ENCODE assay signal across 12 cellular contexts in genomic region chr1:19361231-19362147, GRCh38. TPM values are rescaled to one million over a fixed set of nuclear protein-coding genes. Genes with fewer than 3 reads are reported as not detected.
DNase-seq lines count a peak whose midpoint lies in the region; ATAC-seq and TF ChIP-seq lines count a peak whose summit lies in the region.
"Had no signal": no experiment of that assay in that cellular context is flagged by ENCODE, and none has a peak within 500 bp of the region (broad histone marks: within the 10 kb centered on the region; RNA-seq: fewer than 3 reads in every experiment).

No MANE protein-coding gene starts in this region.

- H2BK12ac ChIP-seq in H9 (ENCODE audit: insufficient read length, low read depth, low read length) = no peak overlapping the region

- H2BK20ac ChIP-seq in H9 (ENCODE audit: low read depth, low read length, poor library complexity, severe bottlenecking) = no peak overlapping the region

- DNase-seq in AG10803 (ENCODE audit: low read depth) = peak; percentile 58
- no peak for DNase-seq in H9
- DNase-seq in activated CD4-positive, alpha-beta memory T cell treated with anti-CD3 and anti-CD28 coated beads, Interleukin-2, amount 10 ng/mL, durations not matched to agents 7 days and 5 days = no peak
- DNase-seq in islet precursor cell = peak; percentile 71
- DNase-seq in activated effector memory CD4-positive, alpha-beta T cell treated with Interleukin-2 at 50 U/mL for 16 hours = no peak
- DNase-seq in activated CD8-positive, alpha-beta memory T cell treated with anti-CD3 and anti-CD28 coated beads, Interleukin-2, amount 10 ng/mL, durations not matched to agents 7 days and 5 days = no peak
- DNase-seq in HuH-7 (ENCODE audit: low spot score) = no peak
- DNase-seq: activated CD8-positive, alpha-beta memory T cell treated with anti-CD3 and anti-CD28 coated beads for 24 hours; Caco-2; KBM-7 had no signal

- H3K14ac ChIP-seq in H9 (ENCODE audit: insufficient read depth, low read length) = no peak overlapping the region; the same call in 1 of the 2 replicates

- no peaks in the 10 kb centered on the region for H3K27me3 ChIP-seq in H9 (ENCODE audit: insufficient read depth, low read length)
- H3K27me3 ChIP-seq: SJSA1 had no signal

- POLR2A ChIA-PET in activated CD4-positive, alpha-beta memory T cell treated with anti-CD3 and anti-CD28 coated beads, Interleukin-2, amount 10 ng/mL, durations not matched to agents 7 days and 5 days (lab: Charles Lee) = no interaction called here

- H3T11ph ChIP-seq in H9 (ENCODE audit: low read length) = no peak overlapping the region

- H2AFZ ChIP-seq in H9 (ENCODE audit: low read length) = no peak overlapping the region

- H3K27ac Mint-ChIP-seq in H9 = peak overlapping the region in 2 of 3 experiments; percentile 44 to 66; a peak in 3 of 7 replicates
- peak overlapping the region; percentile 23 for H3K27ac Mint-ChIP-seq in activated CD4-positive, alpha-beta memory T cell treated with anti-CD3 and anti-CD28 coated beads, Interleukin-2, amount 10 ng/mL, durations not matched to agents 7 days and 5 days
- no peak overlapping the region for H3K27ac Mint-ChIP-seq in activated CD8-positive, alpha-beta memory T cell treated with anti-CD3 and anti-CD28 coated beads, Interleukin-2, amount 10 ng/mL, durations not matched to agents 7 days and 5 days

- no peak overlapping the region for H3K56ac ChIP-seq in H9 (ENCODE audit: insufficient read length, low read depth, low read length)

- no peak overlapping the region for H2BK15ac ChIP-seq in H9 (ENCODE audit: low read depth, low read length)

- no peak for ATAC-seq in activated CD8-positive, alpha-beta memory T cell treated with anti-CD3 and anti-CD28 coated beads, Interleukin-2, amount 10 ng/mL, durations not matched to agents 7 days and 5 days
- no peak for ATAC-seq in GM19324 (IDR thresholded peaks at IDR 0.05; ENCODE audit: low FRiP score, unreplicated experiment)

- H3K36me3 Mint-ChIP-seq in H9 (ENCODE audit: insufficient read depth in 1 of 3, low read depth in 3 of 3) = peaks cover 7 to 20% (median 18%) of the 10 kb centered on the region in 3 experiments; a peak in 6 of 7 replicates
- H3K36me3 Mint-ChIP-seq in activated CD4-positive, alpha-beta memory T cell treated with anti-CD3 and anti-CD28 coated beads, Interleukin-2, amount 10 ng/mL, durations not matched to agents 7 days and 5 days (ENCODE audit: low read depth) = peaks cover 26% of the 10 kb centered on the region
- peaks cover 14% of the 10 kb centered on the region for H3K36me3 Mint-ChIP-seq in activated CD8-positive, alpha-beta memory T cell treated with anti-CD3 and anti-CD28 coated beads, Interleukin-2, amount 10 ng/mL, durations not matched to agents 7 days and 5 days

- no peaks in the 10 kb centered on the region for H3K4me1 ChIP-seq in H9 (ENCODE audit: insufficient read depth, low read length)
- H3K4me1 ChIP-seq: Caco-2 had no signal

- no peak overlapping the region for H4K8ac ChIP-seq in H9 (replicated peaks; ENCODE audit: insufficient read length, low read depth, low read length)

- no peak overlapping the region for H4K91ac ChIP-seq in H9 (ENCODE audit: insufficient read length, low read depth, low read length)

- peaks cover 5% of the 10 kb centered on the region; the same call in 1 of the 2 replicates for H3K79me2 ChIP-seq in H9 (ENCODE audit: insufficient read depth, low read length)

- TF ChIP-seq CTCF in AG10803 (conservative IDR thresholded peaks at IDR 0.05; ENCODE audit: low read length) = no peak
- TF ChIP-seq CTCF in H9 (conservative IDR thresholded peaks at IDR 0.05) = no peak

- H3K4me1 Mint-ChIP-seq in H9 = peaks cover 15 to 17% of the 10 kb centered on the region in 2 experiments
- peaks cover 22% of the 10 kb centered on the region for H3K4me1 Mint-ChIP-seq in activated CD4-positive, alpha-beta memory T cell treated with anti-CD3 and anti-CD28 coated beads, Interleukin-2, amount 10 ng/mL, durations not matched to agents 7 days and 5 days
- peaks cover 25% of the 10 kb centered on the region for H3K4me1 Mint-ChIP-seq in activated CD8-positive, alpha-beta memory T cell treated with anti-CD3 and anti-CD28 coated beads, Interleukin-2, amount 10 ng/mL, durations not matched to agents 7 days and 5 days

- H3K23me2 ChIP-seq in H9 (ENCODE audit: insufficient read length, low read depth, low read length, poor library complexity, severe bottlenecking) = no peaks in the 10 kb centered on the region

- H2BK5ac ChIP-seq in H9 (ENCODE audit: insufficient read length, low read length) = no peak overlapping the region

- no peak overlapping the region for H3K4me3 ChIP-seq in AG10803 (ENCODE audit: low read length)
- H3K4me3 ChIP-seq: SJSA1 had no signal

- no peak overlapping the region for H3K23ac ChIP-seq in H9 (ENCODE audit: insufficient read length, low read depth, low read length)

- H3K79me1 ChIP-seq in H9 (ENCODE audit: insufficient read depth, low read depth, low read length, poor library complexity, severe bottlenecking) = peaks cover 4% of the 10 kb centered on the region

- CTCF ChIA-PET in activated CD4-positive, alpha-beta memory T cell treated with anti-CD3 and anti-CD28 coated beads, Interleukin-2, amount 10 ng/mL, durations not matched to agents 7 days and 5 days (lab: Charles Lee) = interaction anchor here (0.6 kb wide), 1 partner anchor 87 kb away, joined by 3 read pairs; no protein-coding TSS in a partner anchor
- CTCF ChIA-PET in activated CD8-positive, alpha-beta memory T cell treated with anti-CD3 and anti-CD28 coated beads, Interleukin-2, amount 10 ng/mL, durations not matched to agents 7 days and 5 days (lab: Charles Lee) = interaction anchor here (1.1 to 1.6 kb wide), 2 partner anchors 17 to 221 kb away, joined by 3 read pairs; no protein-coding TSS in a partner anchor

- H4K20me1 ChIP-seq in H9 (ENCODE audit: control insufficient read depth, insufficient read depth, insufficient read length) = no peaks in the 10 kb centered on the region

- H3K18ac ChIP-seq in H9 (ENCODE audit: insufficient read length, low read depth, low read length) = no peak overlapping the region

- H3K27ac ChIP-seq in H9 (ENCODE audit: insufficient read length, low read depth, low read length) = no peak overlapping the region
- H3K27ac ChIP-seq: SJSA1 had no signal

- H3K9me3 Mint-ChIP-seq in H9 = no peaks in the 10 kb centered on the region
- no peaks in the 10 kb centered on the region for H3K9me3 Mint-ChIP-seq in activated CD4-positive, alpha-beta memory T cell treated with anti-CD3 and anti-CD28 coated beads, Interleukin-2, amount 10 ng/mL, durations not matched to agents 7 days and 5 days
- no peaks in the 10 kb centered on the region for H3K9me3 Mint-ChIP-seq in activated CD8-positive, alpha-beta memory T cell treated with anti-CD3 and anti-CD28 coated beads, Interleukin-2, amount 10 ng/mL, durations not matched to agents 7 days and 5 days (ENCODE audit: low read depth)

- no peak overlapping the region for H3K4me2 ChIP-seq in H9 (ENCODE audit: insufficient read depth, insufficient read length, low read length)

- H3K9me3 ChIP-seq in H9 (ENCODE audit: control insufficient read depth, low read depth, low read length) = no peaks in the 10 kb centered on the region
- H3K9me3 ChIP-seq: Caco-2, SJSA1 had no signal

- no peak overlapping the region for H3K4me3 Mint-ChIP-seq in H9
- H3K4me3 Mint-ChIP-seq in activated CD4-positive, alpha-beta memory T cell treated with anti-CD3 and anti-CD28 coated beads, Interleukin-2, amount 10 ng/mL, durations not matched to agents 7 days and 5 days = no peak overlapping the region
- H3K4me3 Mint-ChIP-seq in activated CD8-positive, alpha-beta memory T cell treated with anti-CD3 and anti-CD28 coated beads, Interleukin-2, amount 10 ng/mL, durations not matched to agents 7 days and 5 days = no peak overlapping the region

- H3K27me3 Mint-ChIP-seq in H9 (ENCODE audit: low read depth) = peaks cover 1% of the 10 kb centered on the region; the same call in 1 of the 2 replicates
- no peaks in the 10 kb centered on the region for H3K27me3 Mint-ChIP-seq in activated CD4-positive, alpha-beta memory T cell treated with anti-CD3 and anti-CD28 coated beads, Interleukin-2, amount 10 ng/mL, durations not matched to agents 7 days and 5 days
- no peaks in the 10 kb centered on the region for H3K27me3 Mint-ChIP-seq in activated CD8-positive, alpha-beta memory T cell treated with anti-CD3 and anti-CD28 coated beads, Interleukin-2, amount 10 ng/mL, durations not matched to agents 7 days and 5 days

- H2AK5ac ChIP-seq in H9 (ENCODE audit: insufficient read length, low read length) = no peak overlapping the region

- no peak overlapping the region for H3K9ac ChIP-seq in H9 (ENCODE audit: extremely low read depth, insufficient read length, low read length)

- WGBS in H9 (ENCODE audit: extremely low coverage, insufficient read length, low lambda C conversion rate) = no CpG with 5 or more reads among the region's 20 CpGs

- no peak overlapping the region for H2BK120ac ChIP-seq in H9 (ENCODE audit: low read depth, low read length, poor library complexity, severe bottlenecking)

- no peak overlapping the region for H3K4ac ChIP-seq in H9 (ENCODE audit: low read depth, low read length)

- no peak overlapping the region for H4K5ac ChIP-seq in H9 (ENCODE audit: insufficient read length, low read depth, low read length)

RNA-seq across cellular contexts. Expression of gene SLC66A1, which starts 49.4 kb away (rescaled TPM):
- 22.5 TPM in 2 replicates for total RNA-seq in H9 (2021)
- total RNA-seq in activated CD4-positive, alpha-beta memory T cell treated with anti-CD3 and anti-CD28 coated beads, Interleukin-2, amount 10 ng/mL, durations not matched to agents 7 days and 5 days = 1 to 10 TPM; 6.7 to 6.8 TPM
- 1 to 10 TPM; 8.0 to 8.6 TPM for total RNA-seq in activated CD8-positive, alpha-beta memory T cell treated with anti-CD3 and anti-CD28 coated beads, Interleukin-2, amount 10 ng/mL, durations not matched to agents 7 days and 5 days

RNA-seq across cellular contexts. Expression of gene AKR7A2, which starts 49.5 kb away (rescaled TPM):
- 48.0 and 50.3 TPM in 2 replicates for total RNA-seq in H9 (2021)
- 10 to 100 TPM; 43.0 to 43.9 TPM for total RNA-seq in activated CD4-positive, alpha-beta memory T cell treated with anti-CD3 and anti-CD28 coated beads, Interleukin-2, amount 10 ng/mL, durations not matched to agents 7 days and 5 days
- total RNA-seq in activated CD8-positive, alpha-beta memory T cell treated with anti-CD3 and anti-CD28 coated beads, Interleukin-2, amount 10 ng/mL, durations not matched to agents 7 days and 5 days = 10 to 100 TPM; 47.4 to 48.0 TPM

Comparison
In these comparisons a context has a peak if more than half of its experiments do, and no peak if none do; other contexts are left out.
1. DNase-seq: peak in AG10803 (single experiment) and islet precursor cell (single experiment); none in H9 (single experiment), activated CD4-positive, alpha-beta memory T cell treated with anti-CD3 and anti-CD28 coated beads, Interleukin-2, amount 10 ng/mL, durations not matched to agents 7 days and 5 days (single experiment), activated effector memory CD4-positive, alpha-beta T cell treated with Interleukin-2 at 50 U/mL for 16 hours (single experiment), activated CD8-positive, alpha-beta memory T cell treated with anti-CD3 and anti-CD28 coated beads, Interleukin-2, amount 10 ng/mL, durations not matched to agents 7 days and 5 days (single experiment) and HuH-7 (single experiment).